Comparison of ENCODE assay signal across 12 cellular contexts in the genomic region with DNA sequence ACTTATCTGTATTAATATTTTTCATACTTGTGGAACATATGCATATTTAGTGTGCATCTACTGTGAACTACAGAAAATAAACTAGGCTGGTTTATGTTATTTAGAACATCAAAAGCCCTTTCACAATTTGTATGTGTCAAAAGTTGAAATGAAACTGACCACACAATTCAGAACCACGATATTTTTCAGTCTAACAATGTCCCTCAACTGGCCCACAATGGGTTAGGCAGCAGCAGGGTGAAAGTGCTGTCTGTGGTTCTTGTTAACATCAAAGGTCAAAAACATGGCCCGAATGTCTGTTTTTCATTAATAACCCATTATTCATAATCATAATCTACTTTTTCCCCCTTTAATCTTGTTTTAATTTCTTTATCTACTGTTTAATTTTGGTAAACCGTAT.
"Had no signal": no experiment of that assay in that cellular context is flagged by ENCODE, and none has a peak within 500 bp of the region (broad histone marks: within the 10 kb centered on the region; RNA-seq: fewer than 3 reads in every experiment).

No MANE protein-coding gene starts in this region.

- ATAC-seq: activated CD8-positive, alpha-beta T cell treated with anti-CD3 and anti-CD28 coated beads for 36 hours; activated T-cell treated with anti-CD3 and anti-CD28 coated beads, Interleukin-2, amount 50 U/mL, for 72 hours; lower lobe of right lung had no signal

- FAIRE-seq: urothelium cell line had no signal

- H3K9me3 Mint-ChIP-seq: activated CD8-positive, alpha-beta T cell treated with anti-CD3 and anti-CD28 coated beads for 36 hours; immature natural killer cell; naive B cell had no signal

- DNase-seq: activated CD4-positive, alpha-beta T cell treated with anti-CD3 and anti-CD28 coated beads for 4 hours; activated CD8-positive, alpha-beta memory T cell treated with anti-CD3 and anti-CD28 coated beads, Interleukin-2, amount 50 U/mL, for 4 hours; activated CD8-positive, alpha-beta T cell treated with anti-CD3 and anti-CD28 coated beads for 36 hours; activated naive CD4-positive, alpha-beta T cell treated with Interleukin-2 at 50 U/mL for 16 hours; activated T-cell treated with anti-CD3 and anti-CD28 coated beads, Interleukin-2, amount 50 U/mL, for 72 hours; immature natural killer cell; lower lobe of right lung; midbrain; naive B cell; retina; stimulated activated CD4-positive, alpha-beta T cell treated with anti-CD3 and anti-CD28 coated beads, Interleukin-4, amount 100 ng/mL, for 24 hours had no signal

- H3K4me3 Mint-ChIP-seq: activated CD8-positive, alpha-beta T cell treated with anti-CD3 and anti-CD28 coated beads for 36 hours; activated T-cell treated with anti-CD3 and anti-CD28 coated beads, Interleukin-2, amount 50 U/mL, for 72 hours; immature natural killer cell; naive B cell had no signal

- H3K27ac Mint-ChIP-seq: activated CD8-positive, alpha-beta T cell treated with anti-CD3 and anti-CD28 coated beads for 36 hours; activated T-cell treated with anti-CD3 and anti-CD28 coated beads, Interleukin-2, amount 50 U/mL, for 72 hours; immature natural killer cell; naive B cell had no signal
